Comparison of ENCODE assay signal across 2 cellular contexts in the genomic region with DNA sequence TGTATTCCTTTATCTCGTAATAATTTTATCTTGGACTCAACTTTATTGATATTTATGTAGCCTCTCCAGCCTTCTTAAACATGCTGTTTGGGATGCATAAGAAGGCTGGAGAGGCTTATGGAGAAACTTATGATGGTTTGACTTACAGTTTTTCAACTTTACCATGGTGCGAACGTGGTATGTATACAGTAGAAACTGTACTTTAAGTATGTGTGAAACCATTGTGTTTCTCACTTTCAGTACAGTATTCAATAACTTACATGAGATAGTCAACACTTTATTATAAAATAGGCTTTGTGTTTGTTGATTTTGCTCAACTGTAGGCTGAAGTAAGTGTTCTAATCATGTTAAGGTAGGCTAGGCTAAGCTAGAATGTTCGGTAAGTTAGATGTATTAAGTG.
TF ChIP-seq lines count a peak whose summit lies in the region.

No MANE protein-coding gene starts in this region.

TF ChIP-seq in A549, 52 proteins besides CTCF, POLR2A, EP300 and RAD21 (continued from another document):
- TF ChIP-seq, protein P1, sequence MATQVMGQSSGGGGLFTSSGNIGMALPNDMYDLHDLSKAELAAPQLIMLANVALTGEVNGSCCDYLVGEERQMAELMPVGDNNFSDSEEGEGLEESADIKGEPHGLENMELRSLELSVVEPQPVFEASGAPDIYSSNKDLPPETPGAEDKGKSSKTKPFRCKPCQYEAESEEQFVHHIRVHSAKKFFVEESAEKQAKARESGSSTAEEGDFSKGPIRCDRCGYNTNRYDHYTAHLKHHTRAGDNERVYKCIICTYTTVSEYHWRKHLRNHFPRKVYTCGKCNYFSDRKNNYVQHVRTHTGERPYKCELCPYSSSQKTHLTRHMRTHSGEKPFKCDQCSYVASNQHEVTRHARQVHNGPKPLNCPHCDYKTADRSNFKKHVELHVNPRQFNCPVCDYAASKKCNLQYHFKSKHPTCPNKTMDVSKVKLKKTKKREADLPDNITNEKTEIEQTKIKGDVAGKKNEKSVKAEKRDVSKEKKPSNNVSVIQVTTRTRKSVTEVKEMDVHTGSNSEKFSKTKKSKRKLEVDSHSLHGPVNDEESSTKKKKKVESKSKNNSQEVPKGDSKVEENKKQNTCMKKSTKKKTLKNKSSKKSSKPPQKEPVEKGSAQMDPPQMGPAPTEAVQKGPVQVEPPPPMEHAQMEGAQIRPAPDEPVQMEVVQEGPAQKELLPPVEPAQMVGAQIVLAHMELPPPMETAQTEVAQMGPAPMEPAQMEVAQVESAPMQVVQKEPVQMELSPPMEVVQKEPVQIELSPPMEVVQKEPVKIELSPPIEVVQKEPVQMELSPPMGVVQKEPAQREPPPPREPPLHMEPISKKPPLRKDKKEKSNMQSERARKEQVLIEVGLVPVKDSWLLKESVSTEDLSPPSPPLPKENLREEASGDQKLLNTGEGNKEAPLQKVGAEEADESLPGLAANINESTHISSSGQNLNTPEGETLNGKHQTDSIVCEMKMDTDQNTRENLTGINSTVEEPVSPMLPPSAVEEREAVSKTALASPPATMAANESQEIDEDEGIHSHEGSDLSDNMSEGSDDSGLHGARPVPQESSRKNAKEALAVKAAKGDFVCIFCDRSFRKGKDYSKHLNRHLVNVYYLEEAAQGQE (IDR thresholded peaks at IDR 0.05) = no peak
- no peak for TF ChIP-seq RNF2 (IDR thresholded peaks at IDR 0.05; ENCODE audit: borderline replicate concordance, low read depth)
- no peak for TF ChIP-seq ZC3H11A (IDR thresholded peaks at IDR 0.05)
- TF ChIP-seq, protein P2, sequence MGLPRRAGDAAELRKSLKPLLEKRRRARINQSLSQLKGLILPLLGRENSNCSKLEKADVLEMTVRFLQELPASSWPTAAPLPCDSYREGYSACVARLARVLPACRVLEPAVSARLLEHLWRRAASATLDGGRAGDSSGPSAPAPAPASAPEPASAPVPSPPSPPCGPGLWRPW (IDR thresholded peaks at IDR 0.05) = no peak

TF ChIP-seq in K562, 482 proteins besides CTCF, POLR2A, EP300 and RAD21 (continued from another document):
- TF ChIP-seq, protein P3, sequence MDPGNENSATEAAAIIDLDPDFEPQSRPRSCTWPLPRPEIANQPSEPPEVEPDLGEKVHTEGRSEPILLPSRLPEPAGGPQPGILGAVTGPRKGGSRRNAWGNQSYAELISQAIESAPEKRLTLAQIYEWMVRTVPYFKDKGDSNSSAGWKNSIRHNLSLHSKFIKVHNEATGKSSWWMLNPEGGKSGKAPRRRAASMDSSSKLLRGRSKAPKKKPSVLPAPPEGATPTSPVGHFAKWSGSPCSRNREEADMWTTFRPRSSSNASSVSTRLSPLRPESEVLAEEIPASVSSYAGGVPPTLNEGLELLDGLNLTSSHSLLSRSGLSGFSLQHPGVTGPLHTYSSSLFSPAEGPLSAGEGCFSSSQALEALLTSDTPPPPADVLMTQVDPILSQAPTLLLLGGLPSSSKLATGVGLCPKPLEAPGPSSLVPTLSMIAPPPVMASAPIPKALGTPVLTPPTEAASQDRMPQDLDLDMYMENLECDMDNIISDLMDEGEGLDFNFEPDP (CRISPR knock-in tag; IDR thresholded peaks at IDR 0.05) = no peak
